In the genomic region with DNA sequence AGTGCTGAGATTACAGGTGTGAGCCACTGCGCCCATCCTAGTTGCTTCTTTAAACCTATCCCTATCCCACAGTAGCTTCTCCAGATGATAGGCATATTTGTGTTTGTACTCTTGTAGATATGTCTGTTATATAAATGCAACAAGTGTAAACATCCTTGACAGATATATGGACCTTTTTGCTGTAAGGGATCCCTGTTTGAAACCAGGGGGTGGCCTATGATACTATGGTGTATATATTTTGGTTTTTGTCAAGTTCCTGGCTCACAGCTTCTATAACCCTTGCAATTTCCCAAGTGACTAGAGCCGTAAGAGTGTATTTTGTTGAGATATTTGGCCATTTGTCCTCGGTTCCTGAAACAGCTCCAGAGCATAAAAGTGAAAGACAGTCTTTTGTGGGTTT, we compare ENCODE assay signal across 9 cellular contexts. TPM values are rescaled to one million over a fixed set of nuclear protein-coding genes. Genes with fewer than 3 reads are reported as not detected.
DNase-seq lines count a peak whose midpoint lies in the region; ATAC-seq and TF ChIP-seq lines count a peak whose summit lies in the region.
"Had no signal": no experiment of that assay in that cellular context is flagged by ENCODE, and none has a peak within 500 bp of the region (broad histone marks: within the 10 kb centered on the region; RNA-seq: fewer than 3 reads in every experiment).

No MANE protein-coding gene starts in this region.

- 72% methylated on average over 3 of the region's 3 CpGs for WGBS in sigmoid colon, 2 donors

- H3K36me3 ChIP-seq in right atrium auricular region (peaks cover 66% of the 10 kb centered on the region), sigmoid colon (peaks cover 7 to 63% (median 28%) of the 10 kb centered on the region in 4 donors), mucosa of descending colon (ENCODE audit: low read depth) (no peaks in the 10 kb centered on the region)

- peak overlapping the region; percentile 78 to 83 for H3K27ac ChIP-seq in right atrium auricular region
- peak overlapping the region; percentile 77 to 88 (median 82) for H3K27ac ChIP-seq in sigmoid colon

- ATAC-seq in activated T-helper 17 cell treated with anti-CD3 and anti-CD28 coated beads, Interleukin-2, amount 50 U/mL, for 72 hours (replicated peaks), result no peak
- ATAC-seq in mucosa of descending colon, result no peak

- H3K27me3 Mint-ChIP-seq in Calu3 (ENCODE audit: unreplicated experiment), result no peaks in the 10 kb centered on the region
- no peaks in the 10 kb centered on the region for H3K27me3 Mint-ChIP-seq in activated T-helper 17 cell treated with anti-CD3 and anti-CD28 coated beads, Interleukin-2, amount 50 U/mL, for 72 hours

- no TSS peak for BruUV-seq in Calu3 (replicated peaks; lab: Mats Ljungman, UMichigan)

- peak overlapping the region; percentile 24 for H3K4me3 Mint-ChIP-seq in Calu3 (ENCODE audit: low read depth, unreplicated experiment)
- H3K4me3 Mint-ChIP-seq in activated T-helper 17 cell treated with anti-CD3 and anti-CD28 coated beads, Interleukin-2, amount 50 U/mL, for 72 hours, result peak overlapping the region; percentile 8

- H3K9me3 Mint-ChIP-seq in Calu3 (ENCODE audit: low read depth, unreplicated experiment), result no peaks in the 10 kb centered on the region
- no peaks in the 10 kb centered on the region for H3K9me3 Mint-ChIP-seq in activated T-helper 17 cell treated with anti-CD3 and anti-CD28 coated beads, Interleukin-2, amount 50 U/mL, for 72 hours

- H3K36me3 Mint-ChIP-seq in Calu3 (ENCODE audit: insufficient read depth, unreplicated experiment), result peaks cover 87% of the 10 kb centered on the region
- H3K36me3 Mint-ChIP-seq in activated T-helper 17 cell treated with anti-CD3 and anti-CD28 coated beads, Interleukin-2, amount 50 U/mL, for 72 hours (ENCODE audit: low read depth), result peaks cover 99% of the 10 kb centered on the region

- peak overlapping the region; percentile 48 for H3K27ac Mint-ChIP-seq in Calu3 (ENCODE audit: unreplicated experiment)
- H3K27ac Mint-ChIP-seq in activated T-helper 17 cell treated with anti-CD3 and anti-CD28 coated beads, Interleukin-2, amount 50 U/mL, for 72 hours, result peak overlapping the region; percentile 90

- intact Hi-C loops in Calu3 (cut with micrococcal nuclease; ENCODE audit: unreplicated experiment) (no loop called here), sigmoid colon (cut with DNase I) (no loop called here), mucosa of descending colon (cut with DNase I, micrococcal nuclease) (no loop called here)

- CTCF ChIA-PET in Calu3 (lab: Charles Lee), result interaction anchor here (0.6 to 2.0 kb wide), 8 partner anchors 8 to 38 kb away, joined by 3 to 14 read pairs (median 8); partner anchors contain the start of genes COMTD1 and VDAC2

- H3K4me1 ChIP-seq in right atrium auricular region (peaks cover 0 to 74% of the 10 kb centered on the region in 2 donors), sigmoid colon (peaks cover 0 to 74% (median 70%) of the 10 kb centered on the region in 4 donors), mucosa of descending colon (ENCODE audit: low read depth) (peaks cover 13% of the 10 kb centered on the region)

- no peak for TF ChIP-seq CTCF in Calu3 (IDR thresholded peaks at IDR 0.05; ENCODE audit: unreplicated experiment)
- no peak for TF ChIP-seq CTCF in right atrium auricular region (IDR thresholded peaks at IDR 0.05)
- no peak for TF ChIP-seq CTCF in sigmoid colon (IDR thresholded peaks at IDR 0.05)
- no peak for TF ChIP-seq CTCF in mucosa of descending colon (IDR thresholded peaks at IDR 0.05)

- no peak for TF ChIP-seq EP300 in sigmoid colon (IDR thresholded peaks at IDR 0.05)

- no peak for TF ChIP-seq POLR2A in sigmoid colon (IDR thresholded peaks at IDR 0.05)

- H3K27me3 ChIP-seq in right atrium auricular region (no peaks in the 10 kb centered on the region), sigmoid colon (no peaks in the 10 kb centered on the region)

- H3K4me3 ChIP-seq in right atrium auricular region (peak overlapping the region; percentile 9 to 10), sigmoid colon (peak overlapping the region in 1 of 4 donors; percentile 4), mucosa of descending colon (no peak overlapping the region)

- DNase-seq in Calu3 (no peak), right atrium auricular region (ENCODE audit: low spot score) (no peak), sigmoid colon (no peak), superior temporal gyrus (ENCODE audit: extremely low spot score) (no peak), cortex of kidney (lab: John Stamatoyannopoulos, UW) (no peak), mucosa of descending colon (no peak), Ammon's horn (ENCODE audit: low spot score) (no peak)
- DNase-seq: DMS153 had no signal

- H3K4me1 Mint-ChIP-seq in Calu3 (ENCODE audit: low read depth, unreplicated experiment), result peaks cover 86% of the 10 kb centered on the region
- H3K4me1 Mint-ChIP-seq in activated T-helper 17 cell treated with anti-CD3 and anti-CD28 coated beads, Interleukin-2, amount 50 U/mL, for 72 hours, result peaks cover 34% of the 10 kb centered on the region

- H3K9me3 ChIP-seq in right atrium auricular region (no peaks in the 10 kb centered on the region), sigmoid colon (no peaks in the 10 kb centered on the region), mucosa of descending colon (no peaks in the 10 kb centered on the region)

RNA-seq across cellular contexts. Expression of gene COMTD1, which starts 9.7 kb away (rescaled TPM):
- total RNA-seq in Calu3 (2022) (52.4 and 67.6 TPM in 2 replicates), right atrium auricular region (10 to 100 TPM; 44.1 to 52.4 TPM), sigmoid colon (10 to 100 TPM in 2 of 4 donors, 1 to 10 TPM in 2; 7.8 to 11.4 (median 10.3) TPM), mucosa of descending colon (10 to 100 TPM; 42.9 to 76.3 (median 72.3) TPM)
- 10 to 100 TPM; 29.4 to 50.9 TPM for total RNA-seq in activated T-helper 17 cell treated with anti-CD3 and anti-CD28 coated beads, Interleukin-2, amount 50 U/mL, for 72 hours
- polyA plus RNA-seq in sigmoid colon, result 100 to 1,000 TPM in 2 of 3 donors, 10 to 100 TPM in 1; 56.5 to 147 (median 105) TPM

RNA-seq across cellular contexts. Expression of gene VDAC2, which starts 15.5 kb away (rescaled TPM):
- total RNA-seq in Calu3 (2022) (243 and 254 TPM in 2 replicates), right atrium auricular region (100 to 1,000 TPM; 278 to 454 TPM), sigmoid colon (100 to 1,000 TPM; 205 to 253 (median 232) TPM), mucosa of descending colon (100 to 1,000 TPM; 265 to 296 (median 284) TPM)
- 100 to 1,000 TPM; 211 to 254 TPM for total RNA-seq in activated T-helper 17 cell treated with anti-CD3 and anti-CD28 coated beads, Interleukin-2, amount 50 U/mL, for 72 hours
- 100 to 1,000 TPM; 232 to 437 (median 282) TPM for polyA plus RNA-seq in sigmoid colon
